16 cellular contexts compared by ENCODE assay signal in the genomic region with DNA sequence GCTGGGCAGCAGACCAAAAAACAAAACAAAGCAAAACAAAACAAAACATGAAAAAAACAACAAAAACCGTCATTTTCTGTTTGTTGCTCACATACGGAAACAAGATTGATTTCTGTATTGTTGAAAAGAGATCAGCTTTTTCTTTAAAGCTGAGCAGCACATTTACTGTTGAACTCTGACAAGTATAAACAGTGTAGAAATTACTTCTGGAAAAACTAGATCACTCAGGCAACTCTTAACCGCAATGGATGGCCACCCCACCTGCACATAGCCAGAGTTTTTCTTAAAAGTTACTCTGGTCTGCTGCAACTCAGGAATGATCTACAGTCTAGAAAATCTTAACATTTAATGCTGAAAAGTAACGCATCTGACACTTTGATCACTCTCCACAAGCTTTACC.
DNase-seq lines count a peak whose midpoint lies in the region; ATAC-seq and TF ChIP-seq lines count a peak whose summit lies in the region.
"Had no signal": no experiment of that assay in that cellular context is flagged by ENCODE, and none has a peak within 500 bp of the region (broad histone marks: within the 10 kb centered on the region; RNA-seq: fewer than 3 reads in every experiment).

No MANE protein-coding gene starts in this region.

- peaks cover 28% of the 10 kb centered on the region for H3K79me2 ChIP-seq in parathyroid adenoma

- no peak overlapping the region for H3K9ac ChIP-seq in parathyroid adenoma
- H3K9ac ChIP-seq: BLaER1 had no signal

- peaks cover 6% of the 10 kb centered on the region for H3K4me1 ChIP-seq in parathyroid adenoma

- in situ Hi-C loops in G401 (cut with HindIII; ENCODE audit: low sequenced_read_pairs) = no loop called here

- TF ChIP-seq CTCF in dorsolateral prefrontal cortex (IDR thresholded peaks at IDR 0.05 in 54 of 56, conservative IDR thresholded peaks at IDR 0.05 in 2 of 56; ENCODE audit: low read depth in 1 of 56, partially characterized antibody in 56 of 56) (no peak), parathyroid adenoma (IDR thresholded peaks at IDR 0.05) (no peak)

- DNase-seq in G401 (ENCODE audit: low spot score) = peak; percentile 46
- peak; percentile 36 for DNase-seq in RPMI8226
- DNase-seq in dorsolateral prefrontal cortex = no peak
- DNase-seq in NCI-H1105 (lab: John Stamatoyannopoulos, UW) = no peak
- DNase-seq: 8988T; Calu3; CD4-positive, alpha-beta memory T cell; DMS79 treated with DMSO at 0.1 percent for 48 hours; GOT3; H7 had no signal

- peak overlapping the region; percentile 18 for H3K4me2 ChIP-seq in parathyroid adenoma (ENCODE audit: low read length)
- H3K4me2 ChIP-seq: BLaER1 had no signal

- intact Hi-C loops in dorsolateral prefrontal cortex (cut with DNase I) = no loop called here

- ATAC-seq in GM19324 (IDR thresholded peaks at IDR 0.05; ENCODE audit: low FRiP score, unreplicated experiment) = no peak
- no peak for ATAC-seq in GM21619 (IDR thresholded peaks at IDR 0.05; ENCODE audit: unreplicated experiment)
- ATAC-seq in esophagus mucosa = no peak
- ATAC-seq: HCT116 had no signal

- no peaks in the 10 kb centered on the region for H3K9me3 ChIP-seq in parathyroid adenoma (ENCODE audit: control insufficient read depth, low read length)
- H3K9me3 ChIP-seq: BLaER1 had no signal

- no peaks in the 10 kb centered on the region for H3K36me3 ChIP-seq in parathyroid adenoma (ENCODE audit: control insufficient read depth, insufficient read depth, low read length)
- H3K36me3 ChIP-seq: BLaER1 had no signal

- H3K27me3 ChIP-seq in dorsolateral prefrontal cortex (no peaks in the 10 kb centered on the region), parathyroid adenoma (ENCODE audit: control insufficient read depth, insufficient read depth, low read length) (no peaks in the 10 kb centered on the region)
- H3K27me3 ChIP-seq: BLaER1 had no signal

- peak overlapping the region in 2 of 59 donors; percentile 16 to 24 for H3K4me3 ChIP-seq in dorsolateral prefrontal cortex
- no peak overlapping the region for H3K4me3 ChIP-seq in parathyroid adenoma (ENCODE audit: low read depth, low read length)
- H3K4me3 ChIP-seq: BLaER1 had no signal

- no peak overlapping the region for H2AFZ ChIP-seq in parathyroid adenoma

- H3K27ac ChIP-seq in dorsolateral prefrontal cortex (peak overlapping the region in 43 of 59 donors; percentile 4 to 76 (median 43)), parathyroid adenoma (no peak overlapping the region)
- H3K27ac ChIP-seq: BLaER1 had no signal

Comparison
In these comparisons a context has a peak if more than half of its experiments do, and no peak if none do; other contexts are left out.
1. DNase-seq: peak in G401 (single experiment) and RPMI8226 (single experiment); none in dorsolateral prefrontal cortex (0 of 10) and NCI-H1105 (single experiment).